In genomic region chr5:115186794-115187193, GRCh38 we compare ENCODE assay signal across 29 cellular contexts.
"Had no signal": no experiment of that assay in that cellular context is flagged by ENCODE, and none has a peak within 500 bp of the region (broad histone marks: within the 10 kb centered on the region; RNA-seq: fewer than 3 reads in every experiment).

No MANE protein-coding gene starts in this region.

- H3K36me3 Mint-ChIP-seq: type B pancreatic cell had no signal

- H3K4me2 ChIP-seq: hepatocyte had no signal

- H3K36me3 ChIP-seq: esophagus squamous epithelium, gastroesophageal sphincter, left ventricle myocardium inferior, right lobe of liver, thoracic aorta, uterus had no signal

- H3K4me1 ChIP-seq: gastroesophageal sphincter, left ventricle myocardium inferior, right lobe of liver, uterus had no signal

- H3K79me2 ChIP-seq: hepatocyte had no signal

- H3K4me3 ChIP-seq: esophagus squamous epithelium, gastroesophageal sphincter, hepatocyte, left ventricle myocardium inferior, lung, right lobe of liver, thoracic aorta, uterus had no signal

- H3K9me3 Mint-ChIP-seq: activated T-cell treated with anti-CD3 and anti-CD28 coated beads, Interleukin-2, amount 50 U/mL, for 24 hours; central memory CD8-positive, alpha-beta T cell; dendritic cell treated with granulocyte-macrophage colony-stimulating factor and Interleukin-4, amounts not matched to agents 40 ng/mL and 50 ng/mL, for 4 days; endodermal cell; nephron; stimulated activated naive CD8-positive, alpha-beta T cell treated with anti-CD3 and anti-CD28 coated beads, Interleukin-15, Interleukin-2, amounts not matched to agents 100 ng/mL and 50 ng/mL, for 24 hours; T-helper 2 cell treated with Interferon-gamma antibody and Interleukin-4, amounts not matched to agents 5 μg/mL and 100 μg/mL, for 36 hours; type B pancreatic cell had no signal

- H3K27ac Mint-ChIP-seq: activated naive CD8-positive, alpha-beta T cell treated with anti-CD3 and anti-CD28 coated beads, Interleukin-2, amount 50 U/mL, for 24 hours; activated T-cell treated with anti-CD3 and anti-CD28 coated beads, Interleukin-2, amount 50 U/mL, for 24 hours; dendritic cell treated with granulocyte-macrophage colony-stimulating factor and Interleukin-4, amounts not matched to agents 40 ng/mL and 50 ng/mL, for 4 days; endodermal cell; nephron; stimulated activated naive CD8-positive, alpha-beta T cell treated with anti-CD3 and anti-CD28 coated beads, Interleukin-15, Interleukin-2, amounts not matched to agents 100 ng/mL and 50 ng/mL, for 24 hours; T-helper 2 cell treated with Interferon-gamma antibody and Interleukin-4, amounts not matched to agents 5 μg/mL and 100 μg/mL, for 36 hours; type B pancreatic cell had no signal

- H3K27ac ChIP-seq: esophagus squamous epithelium, gastroesophageal sphincter, hepatocyte, left ventricle myocardium inferior, right lobe of liver, thoracic aorta, uterus had no signal

- DNase-seq: activated CD4-positive, alpha-beta T cell treated with anti-CD3 and anti-CD28 coated beads for 48 hours; activated CD4-positive, alpha-beta T cell treated with anti-CD3 and anti-CD28 coated beads, Interleukin-2, amount 50 U/mL, for 48 hours; activated CD8-positive, alpha-beta memory T cell treated with anti-CD3 and anti-CD28 coated beads for 24 hours; activated CD8-positive, alpha-beta memory T cell treated with anti-CD3 and anti-CD28 coated beads, Interleukin-2, amount 50 U/mL, for 4 hours; activated gamma-delta T cell treated with Interleukin-2 at 50 U/mL for 16 hours; activated naive CD4-positive, alpha-beta T cell treated with anti-CD3 and anti-CD28 coated beads, Interleukin-2, amount 50 U/mL, for 16 hours; activated naive CD8-positive, alpha-beta T cell treated with anti-CD3 and anti-CD28 coated beads, Interleukin-2, amount 50 U/mL, for 24 hours; activated T-cell treated with anti-CD3 and anti-CD28 coated beads, Interleukin-2, amount 50 U/mL, for 24 hours; amygdala; endodermal cell; esophagus squamous epithelium; islet precursor cell; left ventricle myocardium inferior; mesendoderm; right lobe of liver; stimulated activated CD4-positive, alpha-beta T cell treated with anti-CD3 and anti-CD28 coated beads, Interleukin-12 subunit alpha, Interleukin-12 subunit beta, amount 100 ng/mL, for 4 hours; stimulated activated CD4-positive, alpha-beta T cell treated with anti-CD3 and anti-CD28 coated beads, Interleukin-4, amount 100 ng/mL, for 1 hour; T-helper 1 cell; uterus had no signal

- H2AFZ ChIP-seq: hepatocyte had no signal

- H3K4me3 Mint-ChIP-seq: activated naive CD8-positive, alpha-beta T cell treated with anti-CD3 and anti-CD28 coated beads, Interleukin-2, amount 50 U/mL, for 24 hours; activated T-cell treated with anti-CD3 and anti-CD28 coated beads, Interleukin-2, amount 50 U/mL, for 24 hours; central memory CD8-positive, alpha-beta T cell; dendritic cell treated with granulocyte-macrophage colony-stimulating factor and Interleukin-4, amounts not matched to agents 40 ng/mL and 50 ng/mL, for 4 days; endodermal cell; nephron; stimulated activated naive CD8-positive, alpha-beta T cell treated with anti-CD3 and anti-CD28 coated beads, Interleukin-15, Interleukin-2, amounts not matched to agents 100 ng/mL and 50 ng/mL, for 24 hours; T-helper 2 cell treated with Interferon-gamma antibody and Interleukin-4, amounts not matched to agents 5 μg/mL and 100 μg/mL, for 36 hours; type B pancreatic cell had no signal

- H3K9me3 ChIP-seq: esophagus squamous epithelium, gastroesophageal sphincter, left ventricle myocardium inferior, right lobe of liver, thoracic aorta, uterus had no signal

- ATAC-seq: activated naive CD8-positive, alpha-beta T cell treated with anti-CD3 and anti-CD28 coated beads, Interleukin-2, amount 50 U/mL, for 24 hours; gastroesophageal sphincter; right lobe of liver had no signal

- H3K4me1 Mint-ChIP-seq: central memory CD8-positive, alpha-beta T cell; nephron had no signal
